In genomic region chr2:181231886-181232644, GRCh38 we compare ENCODE assay signal across 19 cellular contexts.
A peak's percentile ranks its signal among the peaks of the same experiment; 100 is the strongest.
DNase-seq lines count a peak whose midpoint lies in the region; ATAC-seq and TF ChIP-seq lines count a peak whose summit lies in the region.
"Had no signal": no experiment of that assay in that cellular context is flagged by ENCODE, and none has a peak within 500 bp of the region (broad histone marks: within the 10 kb centered on the region; RNA-seq: fewer than 3 reads in every experiment).

No MANE protein-coding gene starts in this region.

- no peak overlapping the region for H3K4me3 ChIP-seq in MM.1S (ENCODE audit: low read length)
- no peak overlapping the region for H3K4me3 ChIP-seq in uterus
- H3K4me3 ChIP-seq: gastrocnemius medialis, thyroid gland had no signal

- no peak overlapping the region for H3K27ac Mint-ChIP-seq in WTC11
- H3K27ac Mint-ChIP-seq: activated CD4-positive, alpha-beta memory T cell treated with anti-CD3 and anti-CD28 coated beads for 36 hours; activated T-helper 2 cell treated with anti-CD3 and anti-CD28 coated beads, Interferon-gamma antibody, Interleukin-2, Interleukin-4, amounts not matched to agents 10 μg/mL and 5 μg/mL and 100 μg/mL, durations not matched to agents 14 hours and 24 hours and 36 hours; progenitor cell of endocrine pancreas had no signal

- H3K27me3 ChIP-seq in MM.1S (replicated peaks; ENCODE audit: insufficient read depth, low read length) (no peaks in the 10 kb centered on the region), uterus (no peaks in the 10 kb centered on the region)
- H3K27me3 ChIP-seq: BE2C, gastrocnemius medialis, thyroid gland had no signal

- no peaks in the 10 kb centered on the region for H3K9me2 ChIP-seq in MM.1S (replicated peaks; ENCODE audit: insufficient read depth, low read length)

- no peaks in the 10 kb centered on the region for H3K9me3 Mint-ChIP-seq in WTC11
- H3K9me3 Mint-ChIP-seq: activated CD4-positive, alpha-beta memory T cell treated with anti-CD3 and anti-CD28 coated beads for 36 hours; immature natural killer cell had no signal

- CTCF ChIA-PET in WTC11 (lab: Charles Lee) = no interaction called here

- no peaks in the 10 kb centered on the region for H3K27me3 Mint-ChIP-seq in WTC11 (ENCODE audit: low read depth)
- H3K27me3 Mint-ChIP-seq: activated CD4-positive, alpha-beta memory T cell treated with anti-CD3 and anti-CD28 coated beads for 36 hours; progenitor cell of endocrine pancreas had no signal

- DNase-seq in DMS 273 treated with DMSO at 0.1 percent for 48 hours (lab: John Stamatoyannopoulos, UW) (peak; percentile 95), MM.1S (no peak), astrocyte of the hippocampus (ENCODE audit: low read depth, low spot score) (peak; percentile 38), kidney tubule cell (ENCODE audit: low spot score) (peak; percentile 9), HuH-7 (ENCODE audit: low spot score) (no peak), WTC11 (ENCODE audit: low spot score) (no peak), uterus (no peak)
- DNase-seq: BE2C, DMS79 treated with DMSO at 0.1 percent for 48 hours, gastrocnemius medialis, immature natural killer cell, NCI-H1048, NCI-H510A treated with DMSO at 0.1 percent for 48 hours, Right ventricle myocardium superior, thyroid gland had no signal

- H3K36me3 ChIP-seq in MM.1S (replicated peaks; ENCODE audit: insufficient read depth, low read length) = no peaks in the 10 kb centered on the region
- H3K36me3 ChIP-seq in uterus = no peaks in the 10 kb centered on the region
- H3K36me3 ChIP-seq: BE2C, gastrocnemius medialis, thyroid gland had no signal

- no peak overlapping the region for H3K9ac ChIP-seq in MM.1S (ENCODE audit: low read length)

- no peak overlapping the region for H2AFZ ChIP-seq in MM.1S (ENCODE audit: low read length)

- H3K79me2 ChIP-seq in MM.1S (ENCODE audit: low read length) = no peaks in the 10 kb centered on the region

- no peak for TF ChIP-seq POLR2A in uterus (IDR thresholded peaks at IDR 0.05)

- intact Hi-C loops in uterus (cut with DNase I; ENCODE audit: low total_unique reads) = no loop called here

- H3K4me1 Mint-ChIP-seq in WTC11 = peaks cover 15% of the 10 kb centered on the region

- TF ChIP-seq CTCF in MM.1S (IDR thresholded peaks at IDR 0.05; ENCODE audit: low read length) (0 out of 2 replicates have a peak, but pooled peaks have one; percentile 5), WTC11 (IDR thresholded peaks at IDR 0.05) (no peak), uterus (IDR thresholded peaks at IDR 0.05) (no peak)

- no peaks in the 10 kb centered on the region for H3K36me3 Mint-ChIP-seq in WTC11

- H3K9me3 ChIP-seq in MM.1S (replicated peaks; ENCODE audit: insufficient read depth, low read length) = no peaks in the 10 kb centered on the region
- no peaks in the 10 kb centered on the region for H3K9me3 ChIP-seq in uterus
- H3K9me3 ChIP-seq: BE2C, gastrocnemius medialis, thyroid gland had no signal

- POLR2A ChIA-PET in WTC11 (lab: Charles Lee) = no interaction called here

- ATAC-seq in WTC11 = no peak
- ATAC-seq in GM21529 (IDR thresholded peaks at IDR 0.05; ENCODE audit: unreplicated experiment) = no peak
- ATAC-seq: gastrocnemius medialis had no signal

- H4K20me1 ChIP-seq in MM.1S (ENCODE audit: insufficient read depth, low read length) = no peaks in the 10 kb centered on the region

- H3K4me1 ChIP-seq in MM.1S (ENCODE audit: low read length) = no peaks in the 10 kb centered on the region
- H3K4me1 ChIP-seq in uterus = no peaks in the 10 kb centered on the region
- H3K4me1 ChIP-seq: BE2C, gastrocnemius medialis had no signal

- no peak overlapping the region for H3K4me3 Mint-ChIP-seq in WTC11
- H3K4me3 Mint-ChIP-seq: activated CD4-positive, alpha-beta memory T cell treated with anti-CD3 and anti-CD28 coated beads for 36 hours; immature natural killer cell had no signal

- H3K4me2 ChIP-seq in MM.1S (ENCODE audit: low read depth, low read length) = no peak overlapping the region

- H3F3A ChIP-seq in MM.1S (ENCODE audit: insufficient read depth, low read length) = no peaks in the 10 kb centered on the region

- no peak overlapping the region for H3K27ac ChIP-seq in MM.1S (ENCODE audit: low read length)
- H3K27ac ChIP-seq in uterus = no peak overlapping the region
- H3K27ac ChIP-seq: gastrocnemius medialis, thyroid gland had no signal

TF ChIP-seq in WTC11, 78 proteins besides CTCF, POLR2A, EP300 and RAD21 (continues in another document):
- TF ChIP-seq ZNF281 (CRISPR knock-in tag; IDR thresholded peaks at IDR 0.05) = no peak
- TF ChIP-seq ESRRA (CRISPR knock-in tag; IDR thresholded peaks at IDR 0.05; ENCODE audit: borderline replicate concordance) = no peak
- no peak for TF ChIP-seq CBFB (CRISPR knock-in tag; IDR thresholded peaks at IDR 0.05; ENCODE audit: low read depth)
- TF ChIP-seq ZNF416 (CRISPR knock-in tag; IDR thresholded peaks at IDR 0.05) = no peak
- no peak for TF ChIP-seq E2F4 (CRISPR knock-in tag; IDR thresholded peaks at IDR 0.05; ENCODE audit: borderline replicate concordance, low read depth)
- TF ChIP-seq ATF1 (CRISPR knock-in tag; IDR thresholded peaks at IDR 0.05) = no peak
- TF ChIP-seq ZNF219 (CRISPR knock-in tag; IDR thresholded peaks at IDR 0.05; ENCODE audit: borderline replicate concordance) = no peak
- TF ChIP-seq MAX (CRISPR knock-in tag; IDR thresholded peaks at IDR 0.05) = no peak
- TF ChIP-seq ZNF317 (CRISPR knock-in tag; IDR thresholded peaks at IDR 0.05; ENCODE audit: borderline replicate concordance, low read depth) = no peak
- no peak for TF ChIP-seq IRF2 (CRISPR knock-in tag; IDR thresholded peaks at IDR 0.05; ENCODE audit: borderline replicate concordance, low read depth)
- TF ChIP-seq ZNF512 (CRISPR knock-in tag; IDR thresholded peaks at IDR 0.05; ENCODE audit: borderline replicate concordance) = no peak
- TF ChIP-seq ATF6 (CRISPR knock-in tag; IDR thresholded peaks at IDR 0.05) = no peak
- no peak for TF ChIP-seq SMAD4 (CRISPR knock-in tag; IDR thresholded peaks at IDR 0.05)
- no peak for TF ChIP-seq NFE2L1 (CRISPR knock-in tag; IDR thresholded peaks at IDR 0.05)
- no peak for TF ChIP-seq ZNF671 (CRISPR knock-in tag; IDR thresholded peaks at IDR 0.05)
- no peak for TF ChIP-seq SOX15 (CRISPR knock-in tag; IDR thresholded peaks at IDR 0.05)

Comparison
In these comparisons a context has a peak if more than half of its experiments do, and no peak if none do; other contexts are left out.
1. DNase-seq: peak in DMS 273 treated with DMSO at 0.1 percent for 48 hours (single experiment), astrocyte of the hippocampus (single experiment) and kidney tubule cell (single experiment); none in MM.1S (single experiment), HuH-7 (single experiment), WTC11 (single experiment) and uterus (0 of 2).